8 cellular contexts compared by ENCODE assay signal in genomic region chr12:6767301-6767591, GRCh38. TPM values are rescaled to one million over a fixed set of nuclear protein-coding genes. Genes with fewer than 3 reads are reported as not detected.
DNase-seq lines count a peak whose midpoint lies in the region; ATAC-seq lines count a peak whose summit lies in the region.

No MANE protein-coding gene starts in this region.

- peaks cover 49% of the 10 kb centered on the region for H3K36me3 Mint-ChIP-seq in activated T-helper 17 cell treated with anti-CD3 and anti-CD28 coated beads, Interleukin-2, amount 50 U/mL, for 72 hours (ENCODE audit: low read depth)

- H3K9ac ChIP-seq in iPS-18a (ENCODE audit: low read length) (peak overlapping the region; percentile 47), subcutaneous abdominal adipose tissue (ENCODE audit: low read length in 5 of 5) (peak overlapping the region in 4 of 5 donors; percentile 67 to 87 (median 74))

- H3K27ac Mint-ChIP-seq in activated T-helper 17 cell treated with anti-CD3 and anti-CD28 coated beads, Interleukin-2, amount 50 U/mL, for 72 hours: peak overlapping the region; percentile 78

- DNase-seq in NCI-H748 (lab: John Stamatoyannopoulos, UW; ENCODE audit: unreplicated experiment) (peak; percentile 28), NCI-H748 treated with DMSO at 0.1 percent for 48 hours (lab: John Stamatoyannopoulos, UW) (no peak), NCI-H1092 treated with DMSO at 0.1 percent for 48 hours (lab: John Stamatoyannopoulos, UW) (no peak)
- DNase-seq in stimulated activated CD4-positive, alpha-beta T cell treated with anti-CD3 and anti-CD28 coated beads, Interleukin-12 subunit alpha, Interleukin-12 subunit beta, amount 100 ng/mL, for 4 hours: no peak

- H3K4me1 Mint-ChIP-seq in activated T-helper 17 cell treated with anti-CD3 and anti-CD28 coated beads, Interleukin-2, amount 50 U/mL, for 72 hours: peaks cover 50% of the 10 kb centered on the region

- H3K4me3 Mint-ChIP-seq in activated T-helper 17 cell treated with anti-CD3 and anti-CD28 coated beads, Interleukin-2, amount 50 U/mL, for 72 hours: peak overlapping the region; percentile 89

- H3K9me3 Mint-ChIP-seq in activated T-helper 17 cell treated with anti-CD3 and anti-CD28 coated beads, Interleukin-2, amount 50 U/mL, for 72 hours: no peaks in the 10 kb centered on the region

- H3K27me3 ChIP-seq in iPS-18a (ENCODE audit: control insufficient read depth, insufficient read depth, low read length) (no peaks in the 10 kb centered on the region), subcutaneous abdominal adipose tissue (ENCODE audit: control insufficient read depth in 5 of 5, insufficient read depth in 4 of 5, low read length in 5 of 5) (peaks cover 0 to 2% (median 0%) of the 10 kb centered on the region in 5 donors)

- H3K4me1 ChIP-seq in iPS-18a (ENCODE audit: control insufficient read depth, low read depth, low read length) (peaks cover 30% of the 10 kb centered on the region), subcutaneous abdominal adipose tissue (ENCODE audit: control insufficient read depth in 5 of 5, insufficient read depth in 5 of 5, low read length in 5 of 5) (peaks cover 12 to 71% (median 60%) of the 10 kb centered on the region in 5 donors)

- no peaks in the 10 kb centered on the region for H3K9me3 ChIP-seq in iPS-18a (ENCODE audit: control insufficient read depth, low read depth, low read length)
- no peaks in the 10 kb centered on the region for H3K9me3 ChIP-seq in subcutaneous abdominal adipose tissue (ENCODE audit: control insufficient read depth in 5 of 5, low read length in 5 of 5)

- no peak overlapping the region for H3K27ac ChIP-seq in iPS-18a (ENCODE audit: low read length)
- H3K27ac ChIP-seq in subcutaneous abdominal adipose tissue (ENCODE audit: low read depth, low read length): peak overlapping the region; percentile 77

- H3K36me3 ChIP-seq in iPS-18a (ENCODE audit: control insufficient read depth, low read depth, low read length): peaks cover 11% of the 10 kb centered on the region
- peaks cover 0 to 23% (median 21%) of the 10 kb centered on the region in 5 donors for H3K36me3 ChIP-seq in subcutaneous abdominal adipose tissue (ENCODE audit: control insufficient read depth in 5 of 5, insufficient read depth in 5 of 5, low read length in 5 of 5)

- peak overlapping the region; percentile 80 for H3K4me3 ChIP-seq in iPS-18a (ENCODE audit: low read length)
- H3K4me3 ChIP-seq in subcutaneous abdominal adipose tissue (ENCODE audit: low read depth in 1 of 5, low read length in 5 of 5): peak overlapping the region; percentile 71 to 82 (median 81)

- no peak for ATAC-seq in activated T-helper 17 cell treated with anti-CD3 and anti-CD28 coated beads, Interleukin-2, amount 50 U/mL, for 72 hours (replicated peaks)
- no peak for ATAC-seq in HG03571 (IDR thresholded peaks at IDR 0.05; ENCODE audit: unreplicated experiment)

- H3K27me3 Mint-ChIP-seq in activated T-helper 17 cell treated with anti-CD3 and anti-CD28 coated beads, Interleukin-2, amount 50 U/mL, for 72 hours: peaks cover 36% of the 10 kb centered on the region

RNA-seq across cellular contexts. Expression of gene PTMS, which starts 1.1 kb away (rescaled TPM):
- 100 to 1,000 TPM in 1 of 2 donors, 10 to 100 TPM in 1; 71.3 to 161 TPM for total RNA-seq in activated T-helper 17 cell treated with anti-CD3 and anti-CD28 coated beads, Interleukin-2, amount 50 U/mL, for 72 hours

RNA-seq across cellular contexts. Expression of gene LAG3, which starts 5.1 kb away (rescaled TPM):
- 100 to 1,000 TPM in 1 of 2 donors, 10 to 100 TPM in 1; 45.6 to 206 TPM for total RNA-seq in activated T-helper 17 cell treated with anti-CD3 and anti-CD28 coated beads, Interleukin-2, amount 50 U/mL, for 72 hours

RNA-seq across cellular contexts. Expression of gene MLF2, which starts 14.3 kb away (rescaled TPM):
- total RNA-seq in activated T-helper 17 cell treated with anti-CD3 and anti-CD28 coated beads, Interleukin-2, amount 50 U/mL, for 72 hours: 100 to 1,000 TPM; 132 to 279 TPM

RNA-seq across cellular contexts. Expression of gene CD4, which starts 22.1 kb away (rescaled TPM):
- 100 to 1,000 TPM; 224 to 261 TPM for total RNA-seq in activated T-helper 17 cell treated with anti-CD3 and anti-CD28 coated beads, Interleukin-2, amount 50 U/mL, for 72 hours

RNA-seq across cellular contexts. Expression of gene COPS7A, which starts 43.4 kb away (rescaled TPM):
- 10 to 100 TPM; 36.5 to 38.7 TPM for total RNA-seq in activated T-helper 17 cell treated with anti-CD3 and anti-CD28 coated beads, Interleukin-2, amount 50 U/mL, for 72 hours
